ENCODE assay signal across 1 cellular context in the genomic region with DNA sequence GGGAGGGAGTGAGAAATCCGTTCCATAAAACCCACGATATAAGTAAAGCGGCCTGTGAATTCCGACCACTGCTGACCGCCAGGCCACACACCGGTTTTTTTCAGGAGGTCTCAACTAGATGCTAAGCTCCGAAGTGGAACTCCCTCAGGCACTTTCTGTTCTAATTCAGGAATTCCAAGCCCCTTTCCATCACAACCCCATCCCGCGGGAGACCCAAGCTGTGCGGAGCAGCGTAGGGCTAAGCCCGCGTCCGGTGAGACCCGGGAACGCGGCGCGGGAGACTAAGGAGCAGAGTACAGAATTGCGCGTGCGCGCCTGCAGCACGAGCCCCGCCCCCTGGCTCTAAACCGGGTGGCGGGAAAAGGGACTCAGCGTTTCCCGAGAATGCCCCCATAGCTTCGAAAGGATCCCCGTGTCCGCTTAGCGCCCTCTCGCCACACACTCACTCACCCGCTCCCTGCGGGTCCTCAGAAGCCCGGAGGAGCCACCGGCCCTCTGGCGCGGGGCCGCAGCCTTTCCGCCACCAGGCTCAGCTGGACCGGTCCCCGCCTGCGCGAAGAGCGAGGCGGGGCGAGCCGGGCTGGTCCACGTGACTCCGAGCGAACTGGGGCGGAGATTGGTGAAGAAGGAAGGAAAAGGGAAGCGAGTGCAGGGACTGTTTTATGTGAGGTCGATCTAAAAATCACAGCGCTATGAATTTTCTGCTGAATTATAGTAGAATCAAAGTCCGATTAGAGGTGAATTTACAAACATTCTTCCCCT.
TF ChIP-seq lines count a peak whose summit lies in the region.

A gene with protein sequence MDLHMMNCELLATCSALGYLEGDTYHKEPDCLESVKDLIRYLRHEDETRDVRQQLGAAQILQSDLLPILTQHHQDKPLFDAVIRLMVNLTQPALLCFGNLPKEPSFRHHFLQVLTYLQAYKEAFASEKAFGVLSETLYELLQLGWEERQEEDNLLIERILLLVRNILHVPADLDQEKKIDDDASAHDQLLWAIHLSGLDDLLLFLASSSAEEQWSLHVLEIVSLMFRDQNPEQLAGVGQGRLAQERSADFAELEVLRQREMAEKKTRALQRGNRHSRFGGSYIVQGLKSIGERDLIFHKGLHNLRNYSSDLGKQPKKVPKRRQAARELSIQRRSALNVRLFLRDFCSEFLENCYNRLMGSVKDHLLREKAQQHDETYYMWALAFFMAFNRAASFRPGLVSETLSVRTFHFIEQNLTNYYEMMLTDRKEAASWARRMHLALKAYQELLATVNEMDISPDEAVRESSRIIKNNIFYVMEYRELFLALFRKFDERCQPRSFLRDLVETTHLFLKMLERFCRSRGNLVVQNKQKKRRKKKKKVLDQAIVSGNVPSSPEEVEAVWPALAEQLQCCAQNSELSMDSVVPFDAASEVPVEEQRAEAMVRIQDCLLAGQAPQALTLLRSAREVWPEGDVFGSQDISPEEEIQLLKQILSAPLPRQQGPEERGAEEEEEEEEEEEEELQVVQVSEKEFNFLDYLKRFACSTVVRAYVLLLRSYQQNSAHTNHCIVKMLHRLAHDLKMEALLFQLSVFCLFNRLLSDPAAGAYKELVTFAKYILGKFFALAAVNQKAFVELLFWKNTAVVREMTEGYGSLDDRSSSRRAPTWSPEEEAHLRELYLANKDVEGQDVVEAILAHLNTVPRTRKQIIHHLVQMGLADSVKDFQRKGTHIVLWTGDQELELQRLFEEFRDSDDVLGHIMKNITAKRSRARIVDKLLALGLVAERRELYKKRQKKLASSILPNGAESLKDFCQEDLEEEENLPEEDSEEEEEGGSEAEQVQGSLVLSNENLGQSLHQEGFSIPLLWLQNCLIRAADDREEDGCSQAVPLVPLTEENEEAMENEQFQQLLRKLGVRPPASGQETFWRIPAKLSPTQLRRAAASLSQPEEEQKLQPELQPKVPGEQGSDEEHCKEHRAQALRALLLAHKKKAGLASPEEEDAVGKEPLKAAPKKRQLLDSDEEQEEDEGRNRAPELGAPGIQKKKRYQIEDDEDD (minus strand): TSS at position 567 of the 762 bp plus-strand sequence. CDS start 15,256 bp downstream, outside the sequence.

TF ChIP-seq in HEK293, 187 proteins besides CTCF, POLR2A, EP300 and RAD21 (continued from another document and continues in another):
- TF ChIP-seq, protein P1, sequence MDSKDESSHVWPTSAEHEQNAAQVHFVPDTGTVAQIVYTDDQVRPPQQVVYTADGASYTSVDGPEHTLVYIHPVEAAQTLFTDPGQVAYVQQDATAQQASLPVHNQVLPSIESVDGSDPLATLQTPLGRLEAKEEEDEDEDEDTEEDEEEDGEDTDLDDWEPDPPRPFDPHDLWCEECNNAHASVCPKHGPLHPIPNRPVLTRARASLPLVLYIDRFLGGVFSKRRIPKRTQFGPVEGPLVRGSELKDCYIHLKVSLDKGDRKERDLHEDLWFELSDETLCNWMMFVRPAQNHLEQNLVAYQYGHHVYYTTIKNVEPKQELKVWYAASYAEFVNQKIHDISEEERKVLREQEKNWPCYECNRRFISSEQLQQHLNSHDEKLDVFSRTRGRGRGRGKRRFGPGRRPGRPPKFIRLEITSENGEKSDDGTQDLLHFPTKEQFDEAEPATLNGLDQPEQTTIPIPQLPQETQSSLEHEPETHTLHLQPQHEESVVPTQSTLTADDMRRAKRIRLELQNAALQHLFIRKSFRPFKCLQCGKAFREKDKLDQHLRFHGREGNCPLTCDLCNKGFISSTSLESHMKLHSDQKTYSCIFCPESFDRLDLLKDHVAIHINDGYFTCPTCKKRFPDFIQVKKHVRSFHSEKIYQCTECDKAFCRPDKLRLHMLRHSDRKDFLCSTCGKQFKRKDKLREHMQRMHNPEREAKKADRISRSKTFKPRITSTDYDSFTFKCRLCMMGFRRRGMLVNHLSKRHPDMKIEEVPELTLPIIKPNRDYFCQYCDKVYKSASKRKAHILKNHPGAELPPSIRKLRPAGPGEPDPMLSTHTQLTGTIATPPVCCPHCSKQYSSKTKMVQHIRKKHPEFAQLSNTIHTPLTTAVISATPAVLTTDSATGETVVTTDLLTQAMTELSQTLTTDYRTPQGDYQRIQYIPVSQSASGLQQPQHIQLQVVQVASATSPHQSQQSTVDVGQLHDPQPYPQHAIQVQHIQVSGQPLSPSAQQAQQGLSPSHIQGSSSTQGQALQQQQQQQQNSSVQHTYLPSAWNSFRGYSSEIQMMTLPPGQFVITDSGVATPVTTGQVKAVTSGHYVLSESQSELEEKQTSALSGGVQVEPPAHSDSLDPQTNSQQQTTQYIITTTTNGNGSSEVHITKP (tag by site-specific recombination; IDR thresholded peaks at IDR 0.05), result no peak; the same call in 1 of the 2 replicates
- TF ChIP-seq, protein P2, sequence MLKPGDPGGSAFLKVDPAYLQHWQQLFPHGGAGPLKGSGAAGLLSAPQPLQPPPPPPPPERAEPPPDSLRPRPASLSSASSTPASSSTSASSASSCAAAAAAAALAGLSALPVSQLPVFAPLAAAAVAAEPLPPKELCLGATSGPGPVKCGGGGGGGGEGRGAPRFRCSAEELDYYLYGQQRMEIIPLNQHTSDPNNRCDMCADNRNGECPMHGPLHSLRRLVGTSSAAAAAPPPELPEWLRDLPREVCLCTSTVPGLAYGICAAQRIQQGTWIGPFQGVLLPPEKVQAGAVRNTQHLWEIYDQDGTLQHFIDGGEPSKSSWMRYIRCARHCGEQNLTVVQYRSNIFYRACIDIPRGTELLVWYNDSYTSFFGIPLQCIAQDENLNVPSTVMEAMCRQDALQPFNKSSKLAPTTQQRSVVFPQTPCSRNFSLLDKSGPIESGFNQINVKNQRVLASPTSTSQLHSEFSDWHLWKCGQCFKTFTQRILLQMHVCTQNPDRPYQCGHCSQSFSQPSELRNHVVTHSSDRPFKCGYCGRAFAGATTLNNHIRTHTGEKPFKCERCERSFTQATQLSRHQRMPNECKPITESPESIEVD (tag by site-specific recombination; IDR thresholded peaks at IDR 0.05), result no peak
- no peak for TF ChIP-seq ZBTB1 (tag by site-specific recombination; IDR thresholded peaks at IDR 0.05)
- TF ChIP-seq, protein P3, sequence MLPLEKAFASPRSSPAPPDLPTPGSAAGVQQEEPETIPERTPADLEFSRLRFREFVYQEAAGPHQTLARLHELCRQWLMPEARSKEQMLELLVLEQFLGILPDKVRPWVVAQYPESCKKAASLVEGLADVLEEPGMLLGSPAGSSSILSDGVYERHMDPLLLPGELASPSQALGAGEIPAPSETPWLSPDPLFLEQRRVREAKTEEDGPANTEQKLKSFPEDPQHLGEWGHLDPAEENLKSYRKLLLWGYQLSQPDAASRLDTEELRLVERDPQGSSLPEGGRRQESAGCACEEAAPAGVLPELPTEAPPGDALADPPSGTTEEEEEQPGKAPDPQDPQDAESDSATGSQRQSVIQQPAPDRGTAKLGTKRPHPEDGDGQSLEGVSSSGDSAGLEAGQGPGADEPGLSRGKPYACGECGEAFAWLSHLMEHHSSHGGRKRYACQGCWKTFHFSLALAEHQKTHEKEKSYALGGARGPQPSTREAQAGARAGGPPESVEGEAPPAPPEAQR (tag by site-specific recombination; IDR thresholded peaks at IDR 0.05), result no peak
- TF ChIP-seq ZNF561 (tag by site-specific recombination; IDR thresholded peaks at IDR 0.05; ENCODE audit: borderline replicate concordance), result no peak
- TF ChIP-seq ZBTB17 (tag by site-specific recombination; IDR thresholded peaks at IDR 0.05), result peak; percentile 52; the same call in 1 of the 2 replicates
- TF ChIP-seq, protein P4, sequence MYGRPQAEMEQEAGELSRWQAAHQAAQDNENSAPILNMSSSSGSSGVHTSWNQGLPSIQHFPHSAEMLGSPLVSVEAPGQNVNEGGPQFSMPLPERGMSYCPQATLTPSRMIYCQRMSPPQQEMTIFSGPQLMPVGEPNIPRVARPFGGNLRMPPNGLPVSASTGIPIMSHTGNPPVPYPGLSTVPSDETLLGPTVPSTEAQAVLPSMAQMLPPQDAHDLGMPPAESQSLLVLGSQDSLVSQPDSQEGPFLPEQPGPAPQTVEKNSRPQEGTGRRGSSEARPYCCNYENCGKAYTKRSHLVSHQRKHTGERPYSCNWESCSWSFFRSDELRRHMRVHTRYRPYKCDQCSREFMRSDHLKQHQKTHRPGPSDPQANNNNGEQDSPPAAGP (tag by site-specific recombination; IDR thresholded peaks at IDR 0.05), result peak; percentile 44; the same call in 1 of the 2 replicates
- TF ChIP-seq ZNF792 (tag by site-specific recombination; IDR thresholded peaks at IDR 0.05), result no peak
- TF ChIP-seq, protein P5, sequence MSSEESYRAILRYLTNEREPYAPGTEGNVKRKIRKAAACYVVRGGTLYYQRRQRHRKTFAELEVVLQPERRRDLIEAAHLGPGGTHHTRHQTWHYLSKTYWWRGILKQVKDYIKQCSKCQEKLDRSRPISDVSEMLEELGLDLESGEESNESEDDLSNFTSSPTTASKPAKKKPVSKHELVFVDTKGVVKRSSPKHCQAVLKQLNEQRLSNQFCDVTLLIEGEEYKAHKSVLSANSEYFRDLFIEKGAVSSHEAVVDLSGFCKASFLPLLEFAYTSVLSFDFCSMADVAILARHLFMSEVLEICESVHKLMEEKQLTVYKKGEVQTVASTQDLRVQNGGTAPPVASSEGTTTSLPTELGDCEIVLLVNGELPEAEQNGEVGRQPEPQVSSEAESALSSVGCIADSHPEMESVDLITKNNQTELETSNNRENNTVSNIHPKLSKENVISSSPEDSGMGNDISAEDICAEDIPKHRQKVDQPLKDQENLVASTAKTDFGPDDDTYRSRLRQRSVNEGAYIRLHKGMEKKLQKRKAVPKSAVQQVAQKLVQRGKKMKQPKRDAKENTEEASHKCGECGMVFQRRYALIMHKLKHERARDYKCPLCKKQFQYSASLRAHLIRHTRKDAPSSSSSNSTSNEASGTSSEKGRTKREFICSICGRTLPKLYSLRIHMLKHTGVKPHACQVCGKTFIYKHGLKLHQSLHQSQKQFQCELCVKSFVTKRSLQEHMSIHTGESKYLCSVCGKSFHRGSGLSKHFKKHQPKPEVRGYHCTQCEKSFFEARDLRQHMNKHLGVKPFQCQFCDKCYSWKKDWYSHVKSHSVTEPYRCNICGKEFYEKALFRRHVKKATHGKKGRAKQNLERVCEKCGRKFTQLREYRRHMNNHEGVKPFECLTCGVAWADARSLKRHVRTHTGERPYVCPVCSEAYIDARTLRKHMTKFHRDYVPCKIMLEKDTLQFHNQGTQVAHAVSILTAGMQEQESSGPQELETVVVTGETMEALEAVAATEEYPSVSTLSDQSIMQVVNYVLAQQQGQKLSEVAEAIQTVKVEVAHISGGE (tag by site-specific recombination; conservative IDR thresholded peaks at IDR 0.05; ENCODE audit: low read depth), result peak; percentile 35; the same call in 1 of the 2 replicates
- TF ChIP-seq, protein P6, sequence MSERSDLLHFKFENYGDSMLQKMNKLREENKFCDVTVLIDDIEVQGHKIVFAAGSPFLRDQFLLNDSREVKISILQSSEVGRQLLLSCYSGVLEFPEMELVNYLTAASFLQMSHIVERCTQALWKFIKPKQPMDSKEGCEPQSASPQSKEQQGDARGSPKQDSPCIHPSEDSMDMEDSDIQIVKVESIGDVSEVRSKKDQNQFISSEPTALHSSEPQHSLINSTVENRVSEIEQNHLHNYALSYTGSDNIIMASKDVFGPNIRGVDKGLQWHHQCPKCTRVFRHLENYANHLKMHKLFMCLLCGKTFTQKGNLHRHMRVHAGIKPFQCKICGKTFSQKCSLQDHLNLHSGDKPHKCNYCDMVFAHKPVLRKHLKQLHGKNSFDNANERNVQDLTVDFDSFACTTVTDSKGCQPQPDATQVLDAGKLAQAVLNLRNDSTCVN (tag by site-specific recombination; optimal IDR thresholded peaks at IDR 0.05), result peak; percentile 99
- TF ChIP-seq IKZF3 (tag by site-specific recombination; IDR thresholded peaks at IDR 0.05), result peak; percentile 93
- TF ChIP-seq HOXC10 (CRISPR knock-in tag; IDR thresholded peaks at IDR 0.05), result no peak
- no peak for TF ChIP-seq GLI4 (tag by site-specific recombination; IDR thresholded peaks at IDR 0.05)
- TF ChIP-seq MYNN (tag by site-specific recombination; IDR thresholded peaks at IDR 0.05; ENCODE audit: borderline replicate concordance), result no peak
- TF ChIP-seq ZNF610 (tag by site-specific recombination; IDR thresholded peaks at IDR 0.05; ENCODE audit: borderline replicate concordance), result no peak
- TF ChIP-seq ZNF23 (tag by site-specific recombination; IDR thresholded peaks at IDR 0.05; ENCODE audit: borderline replicate concordance), result no peak
- TF ChIP-seq, protein P7, sequence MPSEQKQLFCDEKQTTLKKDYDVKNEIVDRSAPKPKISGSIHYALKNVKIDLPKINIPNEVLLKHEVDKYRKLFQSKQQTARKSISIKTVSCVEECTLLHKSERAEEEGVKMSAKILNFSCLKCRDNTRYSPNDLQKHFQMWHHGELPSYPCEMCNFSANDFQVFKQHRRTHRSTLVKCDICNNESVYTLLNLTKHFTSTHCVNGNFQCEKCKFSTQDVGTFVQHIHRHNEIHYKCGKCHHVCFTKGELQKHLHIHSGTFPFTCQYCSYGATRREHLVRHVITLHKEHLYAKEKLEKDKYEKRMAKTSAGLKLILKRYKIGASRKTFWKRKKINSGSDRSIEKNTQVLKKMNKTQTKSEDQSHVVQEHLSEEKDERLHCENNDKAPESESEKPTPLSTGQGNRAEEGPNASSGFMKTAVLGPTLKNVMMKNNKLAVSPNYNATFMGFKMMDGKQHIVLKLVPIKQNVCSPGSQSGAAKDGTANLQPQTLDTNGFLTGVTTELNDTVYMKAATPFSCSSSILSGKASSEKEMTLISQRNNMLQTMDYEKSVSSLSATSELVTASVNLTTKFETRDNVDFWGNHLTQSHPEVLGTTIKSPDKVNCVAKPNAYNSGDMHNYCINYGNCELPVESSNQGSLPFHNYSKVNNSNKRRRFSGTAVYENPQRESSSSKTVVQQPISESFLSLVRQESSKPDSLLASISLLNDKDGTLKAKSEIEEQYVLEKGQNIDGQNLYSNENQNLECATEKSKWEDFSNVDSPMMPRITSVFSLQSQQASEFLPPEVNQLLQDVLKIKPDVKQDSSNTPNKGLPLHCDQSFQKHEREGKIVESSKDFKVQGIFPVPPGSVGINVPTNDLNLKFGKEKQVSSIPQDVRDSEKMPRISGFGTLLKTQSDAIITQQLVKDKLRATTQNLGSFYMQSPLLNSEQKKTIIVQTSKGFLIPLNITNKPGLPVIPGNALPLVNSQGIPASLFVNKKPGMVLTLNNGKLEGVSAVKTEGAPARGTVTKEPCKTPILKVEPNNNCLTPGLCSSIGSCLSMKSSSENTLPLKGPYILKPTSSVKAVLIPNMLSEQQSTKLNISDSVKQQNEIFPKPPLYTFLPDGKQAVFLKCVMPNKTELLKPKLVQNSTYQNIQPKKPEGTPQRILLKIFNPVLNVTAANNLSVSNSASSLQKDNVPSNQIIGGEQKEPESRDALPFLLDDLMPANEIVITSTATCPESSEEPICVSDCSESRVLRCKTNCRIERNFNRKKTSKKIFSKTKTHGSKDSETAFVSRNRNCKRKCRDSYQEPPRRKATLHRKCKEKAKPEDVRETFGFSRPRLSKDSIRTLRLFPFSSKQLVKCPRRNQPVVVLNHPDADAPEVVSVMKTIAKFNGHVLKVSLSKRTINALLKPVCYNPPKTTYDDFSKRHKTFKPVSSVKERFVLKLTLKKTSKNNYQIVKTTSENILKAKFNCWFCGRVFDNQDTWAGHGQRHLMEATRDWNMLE (tag by site-specific recombination; conservative IDR thresholded peaks at IDR 0.05; ENCODE audit: low read depth), result no peak
- no peak for TF ChIP-seq ZNF112 (tag by site-specific recombination; IDR thresholded peaks at IDR 0.05)
- TF ChIP-seq KLF16 (tag by site-specific recombination; IDR thresholded peaks at IDR 0.05), result peak; percentile 73
- TF ChIP-seq ZNF600 (tag by site-specific recombination; IDR thresholded peaks at IDR 0.05), result peak; percentile 75
- no peak for TF ChIP-seq ZNF133 (tag by site-specific recombination; IDR thresholded peaks at IDR 0.05)
- no peak for TF ChIP-seq ZNF202 (tag by site-specific recombination; IDR thresholded peaks at IDR 0.05; ENCODE audit: borderline replicate concordance)
- peak; percentile 41; the same call in 1 of the 2 replicates for TF ChIP-seq GLIS1 (tag by site-specific recombination; IDR thresholded peaks at IDR 0.05)
- no peak for TF ChIP-seq ZSCAN23 (tag by site-specific recombination; IDR thresholded peaks at IDR 0.05)
- no peak for TF ChIP-seq ZNF530 (tag by site-specific recombination; IDR thresholded peaks at IDR 0.05; ENCODE audit: low read depth)
- no peak for TF ChIP-seq ZNF248 (tag by site-specific recombination; IDR thresholded peaks at IDR 0.05)
- no peak for TF ChIP-seq ZNF510 (tag by site-specific recombination; IDR thresholded peaks at IDR 0.05; ENCODE audit: insufficient replicate concordance)
